ENCODE assay signal across 8 cellular contexts in genomic region chr5:53560506-53561191, GRCh38. TPM values are rescaled to one million over a fixed set of nuclear protein-coding genes. Genes with fewer than 3 reads are reported as not detected.
A peak's percentile ranks its signal among the peaks of the same experiment; 100 is the strongest.
DNase-seq lines count a peak whose midpoint lies in the region; ATAC-seq and TF ChIP-seq lines count a peak whose summit lies in the region.

NDUFS4 (plus strand) TSS chr5:53560639; CDS start chr5:53560663, 24 bp downstream.

- H3K4me3 Mint-ChIP-seq in chondrocyte (ENCODE audit: unreplicated experiment), result peak within 1 kb of the TSS; percentile 100

- no peaks in the 10 kb centered on the region for H3K36me3 ChIP-seq in kidney epithelial cell (ENCODE audit: control insufficient read depth, insufficient read depth, low read length)

- no peaks in the 10 kb centered on the region for H3K27me3 ChIP-seq in kidney epithelial cell (ENCODE audit: control insufficient read depth, insufficient read depth, low read length)

- H3K27ac Mint-ChIP-seq in chondrocyte (ENCODE audit: unreplicated experiment), result peak within 1 kb of the TSS; percentile 99

- in situ Hi-C loops in GM18951 (cut with MboI; ENCODE audit: low sequenced_read_pairs, unreplicated experiment), result no loop called here

- H3K4me1 Mint-ChIP-seq in chondrocyte (ENCODE audit: low read depth), result peaks cover 25% of the 10 kb centered on the region

- TF ChIP-seq CTCF in chondrocyte (IDR thresholded peaks at IDR 0.05), result no peak
- TF ChIP-seq CTCF in kidney epithelial cell (IDR thresholded peaks at IDR 0.05; ENCODE audit: insufficient read depth, low read length, poor library complexity, severe bottlenecking), result no peak

- peaks cover 6% of the 10 kb centered on the region for H3K27me3 Mint-ChIP-seq in chondrocyte (ENCODE audit: low read depth)

- DNase-seq in AG08395 (ENCODE audit: low spot score), result peak; percentile 73
- DNase-seq in NCI-H345 treated with DMSO at 0.1 percent for 48 hours (lab: John Stamatoyannopoulos, UW; ENCODE audit: unreplicated experiment), result peak; percentile 71
- peak; percentile 54 for DNase-seq in activated CD4-positive, alpha-beta T cell treated with anti-CD3 and anti-CD28 coated beads for 1 hour
- no peak for DNase-seq in chondrocyte (ENCODE audit: low spot score)
- DNase-seq in kidney epithelial cell (ENCODE audit: low read depth), result peak; percentile 54
- peak; percentile 72 to 76 for DNase-seq in stimulated activated CD4-positive, alpha-beta T cell treated with anti-CD3 and anti-CD28 coated beads, Interleukin-15, amount 100 ng/mL, for 48 hours (ENCODE audit: low read depth in 2 of 2)

- H3K4me3 ChIP-seq in kidney epithelial cell (ENCODE audit: low read depth, low read length), result peak within 1 kb of the TSS; percentile 100

- peak; percentile 76 for TF ChIP-seq POLR2A in GM18951 (IDR thresholded peaks at IDR 0.05; ENCODE audit: extremely low read depth, insufficient read depth, insufficient read length)

- ATAC-seq in HG03196 (IDR thresholded peaks at IDR 0.05; ENCODE audit: unreplicated experiment), result peak; percentile 92

- H3K9me3 Mint-ChIP-seq in chondrocyte (ENCODE audit: low read depth), result peaks cover 9% of the 10 kb centered on the region

- no peaks in the 10 kb centered on the region for H3K36me3 Mint-ChIP-seq in chondrocyte (ENCODE audit: low read depth)

RNA-seq across cellular contexts. Expression of gene NDUFS4, which starts in this region (rescaled TPM):
- total RNA-seq in chondrocyte, result 66.9 to 71.8 TPM (median 70.6 TPM) in 3 replicates
- total RNA-seq in kidney epithelial cell, result 108 and 135 TPM in 2 replicates
